In the genomic region with DNA sequence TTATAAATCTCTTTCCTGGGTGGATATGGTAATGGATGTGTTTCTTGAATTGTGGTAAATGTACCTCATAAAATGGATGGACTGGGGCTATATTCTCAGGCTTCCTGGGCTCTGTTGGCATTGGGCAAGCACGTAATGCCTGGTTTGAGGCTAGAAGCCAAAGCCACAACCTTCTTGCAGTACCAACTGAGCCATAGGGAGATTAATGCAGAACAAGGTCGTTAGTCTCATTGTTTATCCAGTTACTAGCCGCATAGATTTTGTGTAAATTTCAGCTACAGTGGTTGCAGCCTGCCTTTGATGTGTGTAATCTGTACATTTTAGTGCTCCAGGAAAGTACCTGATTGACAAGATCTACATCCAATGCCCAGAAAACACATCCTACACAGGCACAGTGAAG, we compare ENCODE assay signal across 24 cellular contexts.
"Had no signal": no experiment of that assay in that cellular context is flagged by ENCODE, and none has a peak within 500 bp of the region (broad histone marks: within the 10 kb centered on the region; RNA-seq: fewer than 3 reads in every experiment).

No MANE protein-coding gene starts in this region.

- H2AFZ ChIP-seq: hepatocyte had no signal

- H3K4me1 Mint-ChIP-seq: activated T-helper 17 cell treated with anti-CD3 and anti-CD28 coated beads, Interleukin-2, amount 50 U/mL, for 72 hours had no signal

- DNase-seq: activated B cell treated with CpG ODN at 0.5 μM for 24 hours; activated CD4-positive, alpha-beta T cell treated with anti-CD3 and anti-CD28 coated beads, Interleukin-2, amount 50 U/mL, for 1 hour; activated CD8-positive, alpha-beta T cell treated with anti-CD3 and anti-CD28 coated beads for 36 hours; activated gamma-delta T cell treated with Interleukin-2 at 50 U/mL for 16 hours; activated naive CD8-positive, alpha-beta T cell treated with anti-CD3 and anti-CD28 coated beads for 36 hours; activated T-cell treated with anti-CD3 and anti-CD28 coated beads, Interleukin-2, amount 50 U/mL, for 4 hours; amniotic stem cell; caudate nucleus; cortex of kidney; effector memory CD8-positive, alpha-beta T cell; erythroblast; islet precursor cell; midbrain; natural killer cell; ovary; right lobe of liver; stimulated activated CD4-positive, alpha-beta T cell treated with anti-CD3 and anti-CD28 coated beads, Interleukin-2, amount 100 ng/mL, for 48 hours; stimulated activated naive CD4-positive, alpha-beta T cell treated with Interleukin-2 at 50 U/mL for 16 hours had no signal

- H3K4me3 Mint-ChIP-seq: activated B cell treated with CpG ODN at 0.5 μM for 24 hours; activated CD8-positive, alpha-beta T cell treated with anti-CD3 and anti-CD28 coated beads for 36 hours; activated naive CD8-positive, alpha-beta T cell treated with anti-CD3 and anti-CD28 coated beads for 36 hours; activated T-cell treated with anti-CD3 and anti-CD28 coated beads, Interleukin-2, amount 50 U/mL, for 4 hours; activated T-helper 17 cell treated with anti-CD3 and anti-CD28 coated beads, Interleukin-2, amount 50 U/mL, for 72 hours; effector memory CD8-positive, alpha-beta T cell; memory B cell; natural killer cell had no signal

- H3K27ac Mint-ChIP-seq: activated B cell treated with CpG ODN at 0.5 μM for 24 hours; activated CD8-positive, alpha-beta T cell treated with anti-CD3 and anti-CD28 coated beads for 36 hours; activated naive CD8-positive, alpha-beta T cell treated with anti-CD3 and anti-CD28 coated beads for 36 hours; activated T-helper 17 cell treated with anti-CD3 and anti-CD28 coated beads, Interleukin-2, amount 50 U/mL, for 72 hours; effector memory CD8-positive, alpha-beta T cell; memory B cell; natural killer cell; progenitor cell of endocrine pancreas had no signal

- H3K36me3 Mint-ChIP-seq: memory B cell, natural killer cell had no signal

- H3K27me3 Mint-ChIP-seq: activated CD8-positive, alpha-beta T cell treated with anti-CD3 and anti-CD28 coated beads for 36 hours; activated naive CD8-positive, alpha-beta T cell treated with anti-CD3 and anti-CD28 coated beads for 36 hours had no signal

- H3K9me3 ChIP-seq: gastroesophageal sphincter, right lobe of liver, tibial nerve had no signal

- H3K4me2 ChIP-seq: hepatocyte had no signal

- H3K27me3 ChIP-seq: ovary had no signal

- H3K9me3 Mint-ChIP-seq: activated B cell treated with CpG ODN at 0.5 μM for 24 hours; activated CD8-positive, alpha-beta T cell treated with anti-CD3 and anti-CD28 coated beads for 36 hours; activated naive CD8-positive, alpha-beta T cell treated with anti-CD3 and anti-CD28 coated beads for 36 hours; activated T-cell treated with anti-CD3 and anti-CD28 coated beads, Interleukin-2, amount 50 U/mL, for 4 hours; activated T-helper 17 cell treated with anti-CD3 and anti-CD28 coated beads, Interleukin-2, amount 50 U/mL, for 72 hours; effector memory CD8-positive, alpha-beta T cell; natural killer cell had no signal

- H3K36me3 ChIP-seq: gastroesophageal sphincter, ovary, right lobe of liver, tibial nerve had no signal

- ATAC-seq: activated CD8-positive, alpha-beta T cell treated with anti-CD3 and anti-CD28 coated beads for 36 hours; activated T-cell treated with anti-CD3 and anti-CD28 coated beads, Interleukin-2, amount 50 U/mL, for 4 hours; activated T-helper 17 cell treated with anti-CD3 and anti-CD28 coated beads, Interleukin-2, amount 50 U/mL, for 72 hours; effector memory CD8-positive, alpha-beta T cell; gastroesophageal sphincter; natural killer cell; right lobe of liver had no signal

- H3K4me3 ChIP-seq: gastroesophageal sphincter, hepatocyte, ovary, right lobe of liver, tibial nerve had no signal

- H3K27ac ChIP-seq: gastroesophageal sphincter, hepatocyte, ovary, right lobe of liver, tibial nerve had no signal

- H3K79me2 ChIP-seq: hepatocyte had no signal
